34 cellular contexts compared by ENCODE assay signal in the genomic region with DNA sequence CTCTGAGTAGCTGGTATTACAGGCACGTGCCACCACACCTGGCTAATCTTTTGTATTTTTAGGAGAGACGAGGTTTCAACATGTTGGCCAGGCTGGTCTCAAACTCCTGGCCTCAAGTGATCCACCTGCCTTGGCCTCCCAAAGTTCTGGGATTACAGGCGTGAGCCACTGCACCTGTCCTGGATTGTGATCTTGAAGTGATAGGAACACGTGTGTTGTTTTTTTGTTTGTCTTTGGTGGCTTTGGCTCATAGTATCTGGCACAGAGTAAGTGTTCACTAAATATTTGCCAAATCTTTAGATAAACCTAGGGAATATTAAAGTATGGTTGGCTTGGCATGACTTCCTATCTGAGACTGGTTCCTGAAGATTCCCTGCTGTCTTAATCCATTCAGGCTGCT.
"Had no signal": no experiment of that assay in that cellular context is flagged by ENCODE, and none has a peak within 500 bp of the region (broad histone marks: within the 10 kb centered on the region; RNA-seq: fewer than 3 reads in every experiment).

No MANE protein-coding gene starts in this region.

- H3K9me3 Mint-ChIP-seq: activated B cell treated with CpG ODN at 0.5 μM for 24 hours; activated CD4-positive, alpha-beta memory T cell treated with anti-CD3 and anti-CD28 coated beads for 36 hours; activated naive CD4-positive, alpha-beta T cell treated with anti-CD3 and anti-CD28 coated beads, Interleukin-2, amount 10 ng/mL, durations not matched to agents 7 days and 5 days; activated naive CD4-positive, alpha-beta T cell treated with anti-CD3 and anti-CD28 coated beads, Interleukin-2, amount 50 U/mL, for 72 hours; activated naive CD8-positive, alpha-beta T cell treated with anti-CD3 and anti-CD28 coated beads, Interleukin-2, amount 10 ng/mL, durations not matched to agents 7 days and 5 days; activated T-helper 1 cell treated with anti-CD3 and anti-CD28 coated beads, Interleukin-12 subunit alpha, Interleukin-12 subunit beta, Interleukin-2, Interleukin-4 antibody, amounts not matched to agents 30 ng/mL and 10 ng/mL and 1 ng/mL, durations not matched to agents 14 hours and 24 hours and 36 hours; central memory CD8-positive, alpha-beta T cell; T-helper 2 cell treated with Interferon-gamma antibody and Interleukin-4, amounts not matched to agents 5 μg/mL and 100 μg/mL, for 36 hours had no signal

- H3K36me3 ChIP-seq: ascending aorta, brain microvascular endothelial cell, esophagus squamous epithelium, gastroesophageal sphincter, WERI-Rb-1 had no signal

- DNase-seq: activated B cell treated with CpG ODN at 0.5 μM for 24 hours; activated CD4-positive, alpha-beta memory T cell treated with anti-CD3 and anti-CD28 coated beads for 36 hours; activated CD4-positive, alpha-beta T cell treated with anti-CD3 and anti-CD28 coated beads for 48 hours; activated CD8-positive, alpha-beta memory T cell treated with anti-CD3 and anti-CD28 coated beads, Interleukin-2, amount 10 ng/mL, durations not matched to agents 7 days and 5 days; activated CD8-positive, alpha-beta memory T cell treated with anti-CD3 and anti-CD28 coated beads, Interleukin-2, amount 50 U/mL, for 4 hours; activated CD8-positive, alpha-beta T cell treated with anti-CD3 and anti-CD28 coated beads, Interleukin-2, amount 10 ng/mL, durations not matched to agents 7 days and 5 days; activated gamma-delta T cell; activated naive CD4-positive, alpha-beta T cell; activated naive CD4-positive, alpha-beta T cell treated with anti-CD3 and anti-CD28 coated beads, Interleukin-2, amount 10 ng/mL, durations not matched to agents 7 days and 5 days; activated naive CD8-positive, alpha-beta T cell treated with anti-CD3 and anti-CD28 coated beads, Interleukin-2, amount 10 ng/mL, durations not matched to agents 7 days and 5 days; activated T-cell treated with anti-CD3 and anti-CD28 coated beads, Interleukin-2, amount 50 U/mL, for 1 hour; activated T-cell treated with anti-CD3 and anti-CD28 coated beads, Interleukin-2, amount 50 U/mL, for 48 hours; brain microvascular endothelial cell; cortex of kidney; dermis blood vessel endothelial cell; effector CD4-positive, alpha-beta T cell; esophagus squamous epithelium; foreskin melanocyte; T-helper 1 cell; T-helper 17 cell; T1000; WERI-Rb-1 had no signal

- FAIRE-seq: bronchial epithelial cell, colon, endometrium, endothelial cell of umbilical vein had no signal

- H3K27me3 Mint-ChIP-seq: activated B cell treated with CpG ODN at 0.5 μM for 24 hours; activated CD4-positive, alpha-beta memory T cell treated with anti-CD3 and anti-CD28 coated beads for 36 hours; activated CD8-positive, alpha-beta memory T cell treated with anti-CD3 and anti-CD28 coated beads, Interleukin-2, amount 10 ng/mL, durations not matched to agents 7 days and 5 days; activated naive CD4-positive, alpha-beta T cell treated with anti-CD3 and anti-CD28 coated beads, Interleukin-2, amount 10 ng/mL, durations not matched to agents 7 days and 5 days; activated naive CD8-positive, alpha-beta T cell treated with anti-CD3 and anti-CD28 coated beads, Interleukin-2, amount 10 ng/mL, durations not matched to agents 7 days and 5 days; central memory CD8-positive, alpha-beta T cell; T-helper 17 cell had no signal

- H3K9me3 ChIP-seq: ascending aorta, esophagus squamous epithelium, gastroesophageal sphincter had no signal

- H3K4me1 Mint-ChIP-seq: activated B cell treated with CpG ODN at 0.5 μM for 24 hours had no signal

- H3K4me3 ChIP-seq: ascending aorta, esophagus squamous epithelium, gastroesophageal sphincter had no signal

- H3K4me1 ChIP-seq: esophagus squamous epithelium had no signal

- H3K27me3 ChIP-seq: ascending aorta, brain microvascular endothelial cell, esophagus squamous epithelium, gastroesophageal sphincter had no signal

- H3K36me3 Mint-ChIP-seq: activated CD4-positive, alpha-beta memory T cell treated with anti-CD3 and anti-CD28 coated beads for 36 hours had no signal

- ATAC-seq: activated CD4-positive, CD25-positive, alpha-beta regulatory T cell treated with anti-CD3 and anti-CD28 coated beads, Interleukin-2, amount 50 U/mL, for 24 hours; activated CD8-positive, alpha-beta memory T cell treated with anti-CD3 and anti-CD28 coated beads, Interleukin-2, amount 10 ng/mL, durations not matched to agents 7 days and 5 days; activated CD8-positive, alpha-beta T cell treated with anti-CD3 and anti-CD28 coated beads, Interleukin-2, amount 10 ng/mL, durations not matched to agents 7 days and 5 days; activated naive CD4-positive, alpha-beta T cell treated with anti-CD3 and anti-CD28 coated beads, Interleukin-2, amount 50 U/mL, for 72 hours; gastroesophageal sphincter; T-helper 17 cell had no signal

- H3K27ac ChIP-seq: ascending aorta, brain microvascular endothelial cell, epithelial cell of prostate, esophagus squamous epithelium, gastroesophageal sphincter, WERI-Rb-1 had no signal

- H3K27ac Mint-ChIP-seq: activated B cell treated with CpG ODN at 0.5 μM for 24 hours; activated CD4-positive, alpha-beta memory T cell treated with anti-CD3 and anti-CD28 coated beads for 36 hours; activated CD8-positive, alpha-beta memory T cell treated with anti-CD3 and anti-CD28 coated beads, Interleukin-2, amount 10 ng/mL, durations not matched to agents 7 days and 5 days; activated CD8-positive, alpha-beta T cell treated with anti-CD3 and anti-CD28 coated beads, Interleukin-2, amount 10 ng/mL, durations not matched to agents 7 days and 5 days; activated naive CD4-positive, alpha-beta T cell treated with anti-CD3 and anti-CD28 coated beads, Interleukin-2, amount 10 ng/mL, durations not matched to agents 7 days and 5 days; activated naive CD8-positive, alpha-beta T cell treated with anti-CD3 and anti-CD28 coated beads, Interleukin-2, amount 10 ng/mL, durations not matched to agents 7 days and 5 days; activated T-helper 1 cell treated with anti-CD3 and anti-CD28 coated beads, Interleukin-12 subunit alpha, Interleukin-12 subunit beta, Interleukin-2, Interleukin-4 antibody, amounts not matched to agents 30 ng/mL and 10 ng/mL and 1 ng/mL, durations not matched to agents 14 hours and 24 hours and 36 hours; T-helper 17 cell; T-helper 2 cell treated with Interferon-gamma antibody and Interleukin-4, amounts not matched to agents 5 μg/mL and 100 μg/mL, for 36 hours had no signal

- H3K4me3 Mint-ChIP-seq: activated B cell treated with CpG ODN at 0.5 μM for 24 hours; activated CD4-positive, alpha-beta memory T cell treated with anti-CD3 and anti-CD28 coated beads for 36 hours; activated CD8-positive, alpha-beta memory T cell treated with anti-CD3 and anti-CD28 coated beads, Interleukin-2, amount 10 ng/mL, durations not matched to agents 7 days and 5 days; activated CD8-positive, alpha-beta T cell treated with anti-CD3 and anti-CD28 coated beads, Interleukin-2, amount 10 ng/mL, durations not matched to agents 7 days and 5 days; activated naive CD4-positive, alpha-beta T cell treated with anti-CD3 and anti-CD28 coated beads, Interleukin-2, amount 10 ng/mL, durations not matched to agents 7 days and 5 days; activated naive CD8-positive, alpha-beta T cell treated with anti-CD3 and anti-CD28 coated beads, Interleukin-2, amount 10 ng/mL, durations not matched to agents 7 days and 5 days; activated T-helper 1 cell treated with anti-CD3 and anti-CD28 coated beads, Interleukin-12 subunit alpha, Interleukin-12 subunit beta, Interleukin-2, Interleukin-4 antibody, amounts not matched to agents 30 ng/mL and 10 ng/mL and 1 ng/mL, durations not matched to agents 14 hours and 24 hours and 36 hours; central memory CD8-positive, alpha-beta T cell; T-helper 17 cell; T-helper 2 cell treated with Interferon-gamma antibody and Interleukin-4, amounts not matched to agents 5 μg/mL and 100 μg/mL, for 36 hours had no signal
